Comparison of ENCODE assay signal across 12 cellular contexts in the genomic region with DNA sequence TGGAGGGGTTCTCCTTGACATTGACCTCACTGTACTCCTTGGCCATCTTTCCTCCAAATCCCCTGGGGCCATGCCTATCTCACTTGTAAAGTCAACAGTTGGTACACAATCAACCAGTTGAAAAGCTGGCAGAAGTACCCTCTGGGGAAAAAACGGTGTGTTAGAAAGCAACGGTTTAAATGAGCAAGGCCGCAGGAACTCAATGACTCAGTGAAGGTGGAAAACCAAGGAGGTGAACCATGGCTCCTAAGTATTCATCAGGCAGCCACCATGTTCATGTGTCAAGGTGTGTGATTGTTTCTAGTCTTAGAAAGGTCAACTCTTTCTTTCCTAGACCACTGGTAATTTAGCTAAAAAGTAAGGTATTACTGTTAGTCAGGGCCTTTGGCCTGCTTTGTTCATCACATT.
DNase-seq lines count a peak whose midpoint lies in the region; ATAC-seq and TF ChIP-seq lines count a peak whose summit lies in the region.
"Had no signal": no experiment of that assay in that cellular context is flagged by ENCODE, and none has a peak within 500 bp of the region (broad histone marks: within the 10 kb centered on the region; RNA-seq: fewer than 3 reads in every experiment).

No MANE protein-coding gene starts in this region.

- no peak overlapping the region for H2AFZ ChIP-seq in mammary epithelial cell (ENCODE audit: low read depth, low read length)

- intact Hi-C loops in mammary epithelial cell (cut with micrococcal nuclease) = loop anchor here (5.0 kb wide), 1 partner anchor 1311 kb away; no protein-coding TSS in a partner anchor

- no peak overlapping the region for H3K4me3 Mint-ChIP-seq in endothelial cell (ENCODE audit: unreplicated experiment)
- H3K4me3 Mint-ChIP-seq: CD4-positive, CD25-positive, alpha-beta regulatory T cell had no signal

- H3K27ac Mint-ChIP-seq in endothelial cell (ENCODE audit: unreplicated experiment) = no peak overlapping the region
- H3K27ac Mint-ChIP-seq: CD4-positive, CD25-positive, alpha-beta regulatory T cell had no signal

- H3K27me3 Mint-ChIP-seq in endothelial cell (ENCODE audit: unreplicated experiment) = peaks cover 1% of the 10 kb centered on the region

- TF ChIP-seq POLR2A in GM18505 (IDR thresholded peaks at IDR 0.05; ENCODE audit: borderline replicate concordance, extremely low read depth, insufficient read depth, insufficient read length) = no peak

- CTCF ChIA-PET in mammary epithelial cell (lab: Charles Lee; ENCODE audit: low non-redundant PET) = no interaction called here

- no peak overlapping the region for H3K27ac ChIP-seq in mammary epithelial cell (ENCODE audit: insufficient read depth, low read depth, low read length)
- no peak overlapping the region for H3K27ac ChIP-seq in effector memory CD4-positive, alpha-beta T cell (ENCODE audit: insufficient read depth, low read length, poor library complexity, severe bottlenecking)
- H3K27ac ChIP-seq: esophagus squamous epithelium had no signal

- H3K79me2 ChIP-seq in mammary epithelial cell (ENCODE audit: insufficient read depth, low read length) = no peaks in the 10 kb centered on the region

- in situ Hi-C loops in mammary epithelial cell (cut with MboI; ENCODE audit: low sequenced_read_pairs in 2 of 2) = no loop called here

- H3K4me1 Mint-ChIP-seq in endothelial cell (ENCODE audit: unreplicated experiment) = no peaks in the 10 kb centered on the region

- H3K9me3 Mint-ChIP-seq in endothelial cell (ENCODE audit: unreplicated experiment) = no peaks in the 10 kb centered on the region
- H3K9me3 Mint-ChIP-seq: CD4-positive, CD25-positive, alpha-beta regulatory T cell had no signal

- WGBS in mammary epithelial cell (ENCODE audit: low coverage, missing lambda C conversion rate) = 78% methylated on average over 3 of the region's 3 CpGs

- no peak overlapping the region for H3K4me3 ChIP-seq in mammary epithelial cell (replicated peaks in 1 of 3; ENCODE audit: insufficient read depth in 1 of 3, low read depth in 2 of 3, low read length in 3 of 3)
- H3K4me3 ChIP-seq in effector memory CD4-positive, alpha-beta T cell (ENCODE audit: insufficient read depth, low read depth, low read length, poor library complexity, severe bottlenecking) = no peak overlapping the region
- H3K4me3 ChIP-seq: esophagus squamous epithelium had no signal

- H3K27me3 ChIP-seq in mammary epithelial cell (ENCODE audit: insufficient read depth, low read length) = peaks cover 4% of the 10 kb centered on the region
- no peaks in the 10 kb centered on the region for H3K27me3 ChIP-seq in effector memory CD4-positive, alpha-beta T cell (replicated peaks; ENCODE audit: control insufficient read depth, insufficient read depth, low read length, poor library complexity, severe bottlenecking)
- H3K27me3 ChIP-seq: esophagus squamous epithelium had no signal

- ATAC-seq in GM18505 (IDR thresholded peaks at IDR 0.05; ENCODE audit: unreplicated experiment) (peak; percentile 7), GM21737 (IDR thresholded peaks at IDR 0.05; ENCODE audit: unreplicated experiment) (peak; percentile 19)

- TF ChIP-seq CTCF in mammary epithelial cell (conservative IDR thresholded peaks at IDR 0.05 in 1 of 2, IDR thresholded peaks at IDR 0.05 in 1 of 2; ENCODE audit: extremely low read depth in 1 of 2, insufficient read depth in 1 of 2, low read depth in 1 of 2, low read length in 2 of 2) (no peak), endothelial cell (IDR thresholded peaks at IDR 0.05; ENCODE audit: unreplicated experiment) (no peak)

- H3K9me3 ChIP-seq in mammary epithelial cell (replicated peaks; ENCODE audit: insufficient read depth, low read length) = no peaks in the 10 kb centered on the region
- no peaks in the 10 kb centered on the region for H3K9me3 ChIP-seq in effector memory CD4-positive, alpha-beta T cell (ENCODE audit: control insufficient read depth, low read length)
- H3K9me3 ChIP-seq: esophagus squamous epithelium had no signal

- DNase-seq in M059J (ENCODE audit: low read depth) = peak; percentile 73
- peak; percentile 4 for DNase-seq in mammary epithelial cell
- DNase-seq in GOT3 (lab: John Stamatoyannopoulos, UW) = no peak
- DNase-seq in effector memory CD4-positive, alpha-beta T cell = no peak
- no peak for DNase-seq in activated effector memory CD4-positive, alpha-beta T cell treated with anti-CD3 and anti-CD28 coated beads, Interleukin-2, amount 50 U/mL, for 16 hours
- no peak for DNase-seq in endothelial cell (ENCODE audit: low spot score)
- DNase-seq: esophagus squamous epithelium, NCI-H524, nucleus accumbens had no signal

- dilution Hi-C loops in mammary epithelial cell (cut with HindIII; ENCODE audit: low sequenced_read_pairs) = no loop called here

- H3K4me2 ChIP-seq in mammary epithelial cell (ENCODE audit: insufficient read depth, low read depth, low read length) = no peak overlapping the region

- no TSS peak for BruUV-seq in mammary epithelial cell (replicated peaks; lab: Mats Ljungman, UMichigan)

- no peaks in the 10 kb centered on the region for H3K4me1 ChIP-seq in mammary epithelial cell (ENCODE audit: insufficient read depth, low read length)
- peaks cover 8% of the 10 kb centered on the region for H3K4me1 ChIP-seq in effector memory CD4-positive, alpha-beta T cell (ENCODE audit: control insufficient read depth, insufficient read depth, low read length, poor library complexity, severe bottlenecking)

- no peak overlapping the region for H3K9ac ChIP-seq in mammary epithelial cell (ENCODE audit: insufficient read depth, low read length)

- no peaks in the 10 kb centered on the region for H3K36me3 ChIP-seq in mammary epithelial cell (ENCODE audit: insufficient read depth, low read length)
- no peaks in the 10 kb centered on the region for H3K36me3 ChIP-seq in effector memory CD4-positive, alpha-beta T cell (ENCODE audit: control insufficient read depth, insufficient read depth, low read length)
- H3K36me3 ChIP-seq: esophagus squamous epithelium had no signal

- H3K36me3 Mint-ChIP-seq in endothelial cell (ENCODE audit: low read depth, unreplicated experiment) = no peaks in the 10 kb centered on the region

- no peaks in the 10 kb centered on the region for H4K20me1 ChIP-seq in mammary epithelial cell (ENCODE audit: insufficient read depth, low read length)

Comparison
In these comparisons a context has a peak if more than half of its experiments do, and no peak if none do; other contexts are left out.
1. DNase-seq: peak in M059J (single experiment) and mammary epithelial cell (single experiment); none in GOT3 (single experiment), effector memory CD4-positive, alpha-beta T cell (0 of 3), activated effector memory CD4-positive, alpha-beta T cell treated with anti-CD3 and anti-CD28 coated beads, Interleukin-2, amount 50 U/mL, for 16 hours (single experiment) and endothelial cell (single experiment).